11 cellular contexts compared by ENCODE assay signal in the genomic region with DNA sequence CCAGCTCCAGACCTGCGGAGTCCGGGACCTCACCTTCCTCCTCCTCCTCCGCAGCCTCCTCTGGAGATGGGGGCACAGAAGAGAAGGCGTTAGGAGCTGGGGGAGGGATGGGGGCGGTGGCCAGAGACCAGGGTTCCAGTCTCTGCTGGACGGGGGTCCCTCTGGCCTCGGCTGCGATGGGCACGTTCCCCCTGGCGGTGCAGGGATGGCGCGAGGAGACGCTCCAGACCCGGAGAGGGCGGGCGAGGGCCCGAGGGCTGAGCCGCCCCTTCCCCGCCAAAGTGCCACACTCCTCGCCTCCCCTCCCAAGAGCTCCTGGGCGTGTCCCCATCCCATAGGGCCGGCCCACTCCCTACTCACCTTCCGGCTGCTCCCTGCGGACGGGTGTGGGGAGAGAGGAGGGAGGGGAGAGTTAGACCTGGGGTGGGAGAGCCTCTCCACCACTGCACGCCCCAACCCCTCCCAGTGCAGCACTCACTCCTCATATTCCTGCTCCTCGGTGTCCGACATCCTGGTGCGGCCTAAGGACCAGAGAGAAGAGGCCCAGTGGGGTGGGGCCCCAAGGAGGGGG. TPM values are rescaled to one million over a fixed set of nuclear protein-coding genes. Genes with fewer than 3 reads are reported as not detected.
DNase-seq lines count a peak whose midpoint lies in the region; ATAC-seq, FAIRE-seq and TF ChIP-seq lines count a peak whose summit lies in the region.
"Had no signal": no experiment of that assay in that cellular context is flagged by ENCODE, and none has a peak within 500 bp of the region (broad histone marks: within the 10 kb centered on the region; RNA-seq: fewer than 3 reads in every experiment).

No MANE protein-coding gene starts in this region.

- DNase-seq in COR-L47 (lab: John Stamatoyannopoulos, UW) (peak; percentile 64), HuH-7 (ENCODE audit: low spot score) (peak; percentile 88), RWPE2 (ENCODE audit: low spot score) (no peak), keratinocyte (ENCODE audit: low read depth, low spot score) (no peak), OCI-M2 (lab: John Stamatoyannopoulos, UW; ENCODE audit: unreplicated experiment) (no peak), prostate gland (ENCODE audit: low spot score) (no peak), NCI-H2107 (lab: John Stamatoyannopoulos, UW) (no peak)
- DNase-seq: brain microvascular endothelial cell had no signal

- H3K27ac ChIP-seq in RWPE2 (ENCODE audit: poor library complexity, severe bottlenecking) (peak overlapping the region; percentile 63), keratinocyte (ENCODE audit: control insufficient read depth, insufficient read depth, low read length) (no peak overlapping the region), prostate gland (no peak overlapping the region)
- H3K27ac ChIP-seq: brain microvascular endothelial cell had no signal

- FAIRE-seq in keratinocyte (lab: Jason Lieb, UNC) = peak; percentile 17
- FAIRE-seq: GM12892 had no signal

- no peaks in the 10 kb centered on the region for H3K27me3 ChIP-seq in RWPE2 (ENCODE audit: insufficient read depth, poor library complexity, severe bottlenecking)
- no peaks in the 10 kb centered on the region for H3K27me3 ChIP-seq in keratinocyte (ENCODE audit: control insufficient read depth, extremely low read depth, insufficient read depth, low read length)
- peaks cover 37% of the 10 kb centered on the region for H3K27me3 ChIP-seq in prostate gland (replicated peaks; ENCODE audit: insufficient read depth)

- intact Hi-C loops in prostate gland (cut with DNase I) = no loop called here

- ATAC-seq in RWPE2 (ENCODE audit: low read depth) = peak; percentile 95
- ATAC-seq in HG03159 (IDR thresholded peaks at IDR 0.05; ENCODE audit: unreplicated experiment) = no peak

- TF ChIP-seq CTCF in RWPE2 (IDR thresholded peaks at IDR 0.05; ENCODE audit: poor library complexity, severe bottlenecking) = no peak
- TF ChIP-seq CTCF in keratinocyte (optimal IDR thresholded peaks at IDR 0.05 in 1 of 3, IDR thresholded peaks at IDR 0.05 in 1 of 3, conservative IDR thresholded peaks at IDR 0.05 in 1 of 3; ENCODE audit: extremely low read depth in 1 of 3, insufficient read depth in 2 of 3, low read length in 3 of 3) = no peak
- TF ChIP-seq CTCF in prostate gland (IDR thresholded peaks at IDR 0.05) = no peak

- H3K9me3 ChIP-seq in RWPE2 (ENCODE audit: severe bottlenecking) = no peaks in the 10 kb centered on the region
- H3K9me3 ChIP-seq in keratinocyte (ENCODE audit: control insufficient read depth, low read depth, low read length) = no peaks in the 10 kb centered on the region
- no peaks in the 10 kb centered on the region for H3K9me3 ChIP-seq in prostate gland

- peak overlapping the region; percentile 71 for H3K4me2 ChIP-seq in keratinocyte (ENCODE audit: control insufficient read depth, extremely low read depth, insufficient read depth, low read depth, low read length)

- H3K9ac ChIP-seq in keratinocyte (ENCODE audit: control insufficient read depth, extremely low read depth, insufficient read depth, low read length) = peak overlapping the region; percentile 44

- H2AFZ ChIP-seq in keratinocyte (ENCODE audit: control insufficient read depth, low read length) = peak overlapping the region; percentile 68

- H3K4me1 ChIP-seq in RWPE2 (ENCODE audit: insufficient read depth, poor library complexity, severe bottlenecking) (no peaks in the 10 kb centered on the region), keratinocyte (ENCODE audit: control insufficient read depth, extremely low read depth, insufficient read depth, low read length) (peaks cover 2% of the 10 kb centered on the region), prostate gland (replicated peaks) (peaks cover 4% of the 10 kb centered on the region)

- 2% methylated on average over 26 of the region's 29 CpGs for WGBS in prostate gland

- no peaks in the 10 kb centered on the region for H4K20me1 ChIP-seq in keratinocyte (ENCODE audit: control insufficient read depth, extremely low read depth, insufficient read depth, low read length)

- TF ChIP-seq POLR2A in prostate gland (IDR thresholded peaks at IDR 0.05) = no peak

- H3K36me3 ChIP-seq in RWPE2 (ENCODE audit: low read depth) (peaks cover 14% of the 10 kb centered on the region), keratinocyte (ENCODE audit: control insufficient read depth in 2 of 2, extremely low read depth in 1 of 2, insufficient read depth in 2 of 2, low read length in 2 of 2) (no peaks in the 10 kb centered on the region), prostate gland (no peaks in the 10 kb centered on the region)
- H3K36me3 ChIP-seq: brain microvascular endothelial cell had no signal

- no peaks in the 10 kb centered on the region for H3K9me1 ChIP-seq in keratinocyte (ENCODE audit: control insufficient read depth, extremely low read depth, insufficient read depth, low read length)

- H3K4me3 ChIP-seq in RWPE2 (ENCODE audit: severe bottlenecking) (peak overlapping the region; percentile 68), keratinocyte (ENCODE audit: control insufficient read depth in 2 of 3, extremely low read depth in 1 of 3, insufficient read depth in 2 of 3, low read depth in 1 of 3, low read length in 3 of 3) (peak overlapping the region; percentile 63 to 78 (median 66)), prostate gland (no peak overlapping the region)

- no peaks in the 10 kb centered on the region for H3K79me2 ChIP-seq in keratinocyte (ENCODE audit: control insufficient read depth, insufficient read depth, low read length)

- dilution Hi-C loops in keratinocyte (cut with MboI; ENCODE audit: extremely low pct_ligation_motif_present, low sequenced_read_pairs) = no loop called here

RNA-seq across cellular contexts. Expression of gene TNNT1, which starts 2.3 kb away (rescaled TPM):
- 89.7 to 113 TPM (median 99.6 TPM) in 3 replicates for polyA plus RNA-seq in keratinocyte
- 90.8 TPM for polyA plus RNA-seq in keratinocyte (2011; ENCODE audit: low read depth)
- 41.8 and 116 TPM in 2 replicates for polyA plus RNA-seq in keratinocyte (2011; cell fraction: cytosol; rRNA removed)
- polyA plus RNA-seq in keratinocyte (2011; cell fraction: nucleus; rRNA removed) = 30.1 and 31.3 TPM in 2 replicates
- 54.4 and 187 TPM in 2 replicates for polyA plus RNA-seq in keratinocyte (2012; ENCODE audit: low replicate concordance)
- polyA minus RNA-seq in keratinocyte = 16.9 to 25.5 TPM (median 21.0 TPM) in 3 replicates
- polyA minus RNA-seq in keratinocyte (2011; cell fraction: cytosol; rRNA and poly(A)+ RNA removed) = 68.9 TPM
- 5.9 and 6.5 TPM in 2 replicates for polyA minus RNA-seq in keratinocyte (2011; cell fraction: nucleus; rRNA and poly(A)+ RNA removed)
- 10 to 100 TPM in 1 of 2 donors, 1 to 10 TPM in 1; 8.5 to 87.9 TPM for total RNA-seq in prostate gland
- polyA plus RNA-seq: urinary bladder had no signal

RNA-seq across cellular contexts. Expression of gene TNNI3, which starts 10.8 kb away (rescaled TPM):
- 2.2 to 4.1 TPM (median 3.3 TPM) in 3 replicates for polyA plus RNA-seq in keratinocyte
- 2.1 TPM for polyA plus RNA-seq in keratinocyte (2011; ENCODE audit: low read depth)
- 0.78 and 2.9 TPM in 2 replicates for polyA plus RNA-seq in keratinocyte (2011; cell fraction: cytosol; rRNA removed)
- 3.8 and 4.7 TPM in 2 replicates for polyA plus RNA-seq in keratinocyte (2011; cell fraction: nucleus; rRNA removed)
- 1.7 and 3.9 TPM in 2 replicates for polyA plus RNA-seq in keratinocyte (2012; ENCODE audit: low replicate concordance)
- polyA minus RNA-seq in keratinocyte = 0.49 to 1.2 TPM in 2 of 3 replicates, not detected in the other
- polyA minus RNA-seq in keratinocyte (2011; cell fraction: cytosol; rRNA and poly(A)+ RNA removed) = not detected
- not detected in 2 replicates for polyA minus RNA-seq in keratinocyte (2011; cell fraction: nucleus; rRNA and poly(A)+ RNA removed)
- 10 to 100 TPM in 1 of 2 donors, not detected in 1; 12.4 TPM for total RNA-seq in prostate gland
- total RNA-seq: urinary bladder had no signal
- polyA plus RNA-seq: urinary bladder had no signal

RNA-seq across cellular contexts. Expression of gene DNAAF3, which starts 19.7 kb away (rescaled TPM):
- 8.5 to 14.3 TPM (median 12.9 TPM) in 3 replicates for polyA plus RNA-seq in keratinocyte
- 0.61 TPM for polyA plus RNA-seq in keratinocyte (2011; ENCODE audit: low read depth)
- polyA plus RNA-seq in keratinocyte (2011; cell fraction: cytosol; rRNA removed) = 9.8 and 12.0 TPM in 2 replicates
- 7.5 and 9.1 TPM in 2 replicates for polyA plus RNA-seq in keratinocyte (2011; cell fraction: nucleus; rRNA removed)
- 3.6 and 11.3 TPM in 2 replicates for polyA plus RNA-seq in keratinocyte (2012; ENCODE audit: low replicate concordance)
- polyA minus RNA-seq in keratinocyte = 5.5 to 13.0 TPM (median 6.0 TPM) in 3 replicates
- polyA minus RNA-seq in keratinocyte (2011; cell fraction: cytosol; rRNA and poly(A)+ RNA removed) = 7.5 TPM
- polyA minus RNA-seq in keratinocyte (2011; cell fraction: nucleus; rRNA and poly(A)+ RNA removed) = 1.1 and 2.0 TPM in 2 replicates
- total RNA-seq in prostate gland = 10 to 100 TPM in 1 of 2 donors, under 1 TPM in 1; 0.55 to 16.1 TPM

RNA-seq across cellular contexts. Expression of gene PPP1R12C, which starts 29.3 kb away (rescaled TPM):
- 22.9 to 41.2 TPM (median 24.7 TPM) in 3 replicates for polyA plus RNA-seq in keratinocyte
- 15.7 TPM for polyA plus RNA-seq in keratinocyte (2011; ENCODE audit: low read depth)
- 7.6 and 16.9 TPM in 2 replicates for polyA plus RNA-seq in keratinocyte (2011; cell fraction: cytosol; rRNA removed)
- 83.9 and 118 TPM in 2 replicates for polyA plus RNA-seq in keratinocyte (2011; cell fraction: nucleus; rRNA removed)
- polyA plus RNA-seq in keratinocyte (2012; ENCODE audit: low replicate concordance) = 26.9 and 37.2 TPM in 2 replicates
- polyA minus RNA-seq in keratinocyte = 11.8 to 24.6 TPM (median 18.4 TPM) in 3 replicates
- 23.6 TPM for polyA minus RNA-seq in keratinocyte (2011; cell fraction: cytosol; rRNA and poly(A)+ RNA removed)
- 25.2 and 35.6 TPM in 2 replicates for polyA minus RNA-seq in keratinocyte (2011; cell fraction: nucleus; rRNA and poly(A)+ RNA removed)
- total RNA-seq in prostate gland = 100 to 1,000 TPM in 1 of 2 donors, 10 to 100 TPM in 1; 67.8 to 164 TPM

RNA-seq across cellular contexts. Expression of gene SYT5, which starts 33.4 kb away (rescaled TPM):
- 0.05 to 0.39 TPM (median 0.33 TPM) in 3 replicates for polyA plus RNA-seq in keratinocyte
- 4.9 TPM for polyA plus RNA-seq in keratinocyte (2011; ENCODE audit: low read depth)
- 0.24 and 0.27 TPM in 2 replicates for polyA plus RNA-seq in keratinocyte (2011; cell fraction: cytosol; rRNA removed)
- 0.15 and 0.78 TPM in 2 replicates for polyA plus RNA-seq in keratinocyte (2011; cell fraction: nucleus; rRNA removed)
- polyA plus RNA-seq in keratinocyte (2012; ENCODE audit: low replicate concordance) = 1.1 and 1.4 TPM in 2 replicates
- not detected in 3 replicates for polyA minus RNA-seq in keratinocyte
- not detected for polyA minus RNA-seq in keratinocyte (2011; cell fraction: cytosol; rRNA and poly(A)+ RNA removed)
- 0.21 and 0.47 TPM in 2 replicates for polyA minus RNA-seq in keratinocyte (2011; cell fraction: nucleus; rRNA and poly(A)+ RNA removed)
- total RNA-seq in prostate gland = 1 to 10 TPM in 1 of 2 donors, not detected in 1; 4.3 TPM

Comparison
In these comparisons a context has a peak if more than half of its experiments do, and no peak if none do; other contexts are left out.
1. DNase-seq: peak in COR-L47 (single experiment) and HuH-7 (single experiment); none in RWPE2 (single experiment), keratinocyte (single experiment), OCI-M2 (single experiment), prostate gland (single experiment) and NCI-H2107 (single experiment).
2. H3K4me3 ChIP-seq: peak in RWPE2 (single experiment) and keratinocyte (3 of 3); none in prostate gland (0 of 2).